Comparison of ENCODE assay signal across 14 cellular contexts in the genomic region with DNA sequence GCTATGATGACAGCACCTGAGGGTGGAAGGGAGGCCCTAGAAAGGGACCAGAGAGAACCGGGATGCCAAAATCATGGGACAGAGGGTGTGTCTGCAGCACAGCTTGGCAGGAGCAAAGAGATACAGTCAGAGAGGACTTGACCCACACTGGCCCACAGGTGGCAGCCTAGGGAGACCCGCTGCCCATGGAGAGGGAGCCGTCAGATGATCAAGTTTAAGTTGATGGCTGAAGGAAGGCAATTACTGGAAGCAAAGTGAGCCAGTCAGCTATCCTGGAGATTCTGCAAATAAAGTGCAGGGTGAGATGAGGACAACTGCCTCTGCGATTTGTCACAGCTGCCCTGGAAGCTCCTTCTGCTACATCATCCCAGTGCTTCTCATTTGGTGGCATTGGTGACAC.
DNase-seq lines count a peak whose midpoint lies in the region; ATAC-seq and TF ChIP-seq lines count a peak whose summit lies in the region.
"Had no signal": no experiment of that assay in that cellular context is flagged by ENCODE, and none has a peak within 500 bp of the region (broad histone marks: within the 10 kb centered on the region; RNA-seq: fewer than 3 reads in every experiment).

No MANE protein-coding gene starts in this region.

- no peaks in the 10 kb centered on the region for H3K27me3 ChIP-seq in BE2C

- no peaks in the 10 kb centered on the region for H3K36me3 ChIP-seq in BE2C
- H3K36me3 ChIP-seq: thoracic aorta had no signal

- no peak overlapping the region for H3K4me3 ChIP-seq in BE2C (ENCODE audit: low read depth, low read length)
- H3K4me3 ChIP-seq in choroid plexus epithelial cell (ENCODE audit: low read depth, low read length), result no peak overlapping the region
- H3K4me3 ChIP-seq: thoracic aorta had no signal

- ATAC-seq in GM18511 (IDR thresholded peaks at IDR 0.05; ENCODE audit: unreplicated experiment) (no peak), HG02840 (IDR thresholded peaks at IDR 0.05; ENCODE audit: low FRiP score, unreplicated experiment) (no peak)
- ATAC-seq: naive thymus-derived CD4-positive, alpha-beta T cell had no signal

- H3K9me3 ChIP-seq in BE2C, result no peaks in the 10 kb centered on the region
- H3K9me3 ChIP-seq: thoracic aorta had no signal

- no peaks in the 10 kb centered on the region for H3K4me1 ChIP-seq in BE2C

- peak; percentile 36 for DNase-seq in BE2C
- peak; percentile 1 for DNase-seq in NCI-H69 (lab: John Stamatoyannopoulos, UW)
- DNase-seq in choroid plexus epithelial cell (ENCODE audit: low read depth), result no peak
- no peak for DNase-seq in germinal center (ENCODE audit: low spot score)
- no peak for DNase-seq in SHP77 treated with DMSO at 0.1 percent for 48 hours (lab: John Stamatoyannopoulos, UW)
- DNase-seq: activated B cell treated with CpG ODN at 0.5 μM for 24 hours; activated naive CD4-positive, alpha-beta T cell; DMS79; naive thymus-derived CD4-positive, alpha-beta T cell; NCI-H187 had no signal

- TF ChIP-seq CTCF in BE2C (IDR thresholded peaks at IDR 0.05; ENCODE audit: low read depth, low read length) (peak; percentile 57), GM12873 (IDR thresholded peaks at IDR 0.05; ENCODE audit: insufficient read depth, low read depth, low read length, missing control alignments) (peak; percentile 21), choroid plexus epithelial cell (conservative IDR thresholded peaks at IDR 0.05; ENCODE audit: low read depth, low read length) (peak; percentile 13)

Comparison
In these comparisons a context has a peak if more than half of its experiments do, and no peak if none do; other contexts are left out.
1. DNase-seq: peak in BE2C (single experiment) and NCI-H69 (single experiment); none in choroid plexus epithelial cell (single experiment), germinal center (single experiment) and SHP77 treated with DMSO at 0.1 percent for 48 hours (single experiment).
2. Peak in every context shown above with its lines, with median percentiles within 50 percentile points of each other: CTCF ChIP-seq.